1 cellular context compared by ENCODE assay signal in the genomic region with DNA sequence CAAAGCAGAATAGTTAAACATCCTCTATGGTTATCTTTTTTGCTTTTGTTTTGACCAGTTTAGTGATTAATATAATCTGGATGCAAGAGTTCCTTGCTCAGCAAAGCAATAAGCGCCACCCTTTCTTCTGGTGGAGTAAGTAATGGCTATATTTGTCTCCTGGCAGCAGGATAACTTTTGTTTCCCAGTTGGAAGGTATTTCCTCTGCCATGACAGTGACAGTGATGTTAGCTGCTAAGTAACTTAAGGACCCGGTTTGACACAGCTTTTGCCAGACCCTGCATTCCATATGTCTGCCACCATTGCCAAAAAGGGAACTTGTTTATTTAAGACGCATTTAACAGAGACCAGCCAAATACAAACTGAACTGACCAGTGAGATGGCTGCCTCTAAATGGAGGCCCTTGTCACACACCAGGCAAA.
TF ChIP-seq lines count a peak whose summit lies in the region.

No MANE protein-coding gene starts in this region.

TF ChIP-seq in GM23338, 12 proteins besides CTCF, POLR2A, EP300 and RAD21:
- TF ChIP-seq ETS1 (IDR thresholded peaks at IDR 0.05), result no peak
- no peak for TF ChIP-seq EZH2phosphoT487 (IDR thresholded peaks at IDR 0.05; ENCODE audit: unreplicated experiment)
- TF ChIP-seq ZNF331 (CRISPR knock-in tag; IDR thresholded peaks at IDR 0.05; ENCODE audit: low read depth), result no peak
- TF ChIP-seq STAT1 (IDR thresholded peaks at IDR 0.05; ENCODE audit: unreplicated experiment), result no peak
- no peak for TF ChIP-seq ZNF462 (CRISPR knock-in tag; IDR thresholded peaks at IDR 0.05)
- no peak for TF ChIP-seq EZH2 (IDR thresholded peaks at IDR 0.05; ENCODE audit: low read depth, unreplicated experiment)
- TF ChIP-seq CREB1 (CRISPR knock-in tag; IDR thresholded peaks at IDR 0.05; ENCODE audit: low read depth), result no peak
- no peak for TF ChIP-seq ZNF114 (CRISPR knock-in tag; IDR thresholded peaks at IDR 0.05)
- TF ChIP-seq, protein P1, sequence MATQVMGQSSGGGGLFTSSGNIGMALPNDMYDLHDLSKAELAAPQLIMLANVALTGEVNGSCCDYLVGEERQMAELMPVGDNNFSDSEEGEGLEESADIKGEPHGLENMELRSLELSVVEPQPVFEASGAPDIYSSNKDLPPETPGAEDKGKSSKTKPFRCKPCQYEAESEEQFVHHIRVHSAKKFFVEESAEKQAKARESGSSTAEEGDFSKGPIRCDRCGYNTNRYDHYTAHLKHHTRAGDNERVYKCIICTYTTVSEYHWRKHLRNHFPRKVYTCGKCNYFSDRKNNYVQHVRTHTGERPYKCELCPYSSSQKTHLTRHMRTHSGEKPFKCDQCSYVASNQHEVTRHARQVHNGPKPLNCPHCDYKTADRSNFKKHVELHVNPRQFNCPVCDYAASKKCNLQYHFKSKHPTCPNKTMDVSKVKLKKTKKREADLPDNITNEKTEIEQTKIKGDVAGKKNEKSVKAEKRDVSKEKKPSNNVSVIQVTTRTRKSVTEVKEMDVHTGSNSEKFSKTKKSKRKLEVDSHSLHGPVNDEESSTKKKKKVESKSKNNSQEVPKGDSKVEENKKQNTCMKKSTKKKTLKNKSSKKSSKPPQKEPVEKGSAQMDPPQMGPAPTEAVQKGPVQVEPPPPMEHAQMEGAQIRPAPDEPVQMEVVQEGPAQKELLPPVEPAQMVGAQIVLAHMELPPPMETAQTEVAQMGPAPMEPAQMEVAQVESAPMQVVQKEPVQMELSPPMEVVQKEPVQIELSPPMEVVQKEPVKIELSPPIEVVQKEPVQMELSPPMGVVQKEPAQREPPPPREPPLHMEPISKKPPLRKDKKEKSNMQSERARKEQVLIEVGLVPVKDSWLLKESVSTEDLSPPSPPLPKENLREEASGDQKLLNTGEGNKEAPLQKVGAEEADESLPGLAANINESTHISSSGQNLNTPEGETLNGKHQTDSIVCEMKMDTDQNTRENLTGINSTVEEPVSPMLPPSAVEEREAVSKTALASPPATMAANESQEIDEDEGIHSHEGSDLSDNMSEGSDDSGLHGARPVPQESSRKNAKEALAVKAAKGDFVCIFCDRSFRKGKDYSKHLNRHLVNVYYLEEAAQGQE (IDR thresholded peaks at IDR 0.05; ENCODE audit: unreplicated experiment), result no peak
- no peak for TF ChIP-seq JUNB (IDR thresholded peaks at IDR 0.05; ENCODE audit: unreplicated experiment)
- no peak for TF ChIP-seq NANOG (IDR thresholded peaks at IDR 0.05; ENCODE audit: borderline replicate concordance)
